In the genomic region with DNA sequence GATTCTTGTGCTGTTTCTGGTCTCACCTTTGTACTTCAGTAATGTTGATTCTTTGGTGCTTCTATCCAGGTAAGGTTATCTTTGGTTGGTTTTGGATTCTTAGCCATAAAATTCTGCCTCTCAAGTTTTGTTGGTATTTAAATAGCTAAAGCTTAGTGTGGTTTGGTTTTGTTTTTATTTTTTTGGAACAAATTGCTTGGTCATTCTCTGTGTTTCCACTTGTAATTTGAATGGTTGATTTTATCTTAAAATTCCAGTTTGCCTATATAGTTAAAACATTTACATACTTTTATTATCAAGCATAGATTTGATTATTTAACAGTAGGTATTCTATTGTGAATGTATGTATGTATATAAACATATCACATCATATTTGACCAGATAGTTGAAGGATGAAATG, we compare ENCODE assay signal across 27 cellular contexts.
"Had no signal": no experiment of that assay in that cellular context is flagged by ENCODE, and none has a peak within 500 bp of the region (broad histone marks: within the 10 kb centered on the region; RNA-seq: fewer than 3 reads in every experiment).

No MANE protein-coding gene starts in this region.

- DNase-seq: heart right ventricle; hippocampal formation; kidney; left colon; left lung; lower lobe of right lung; mammary epithelial cell; mesenchymal stem cell; naive B cell; nucleus accumbens; right lobe of liver; stimulated activated CD4-positive, alpha-beta T cell treated with anti-CD3 and anti-CD28 coated beads, Interleukin-1b, Interleukin-23, amount 100 ng/mL, for 48 hours; stimulated activated CD4-positive, alpha-beta T cell treated with anti-CD3 and anti-CD28 coated beads, Interleukin-2, amount 100 ng/mL, for 48 hours; stimulated activated CD4-positive, alpha-beta T cell treated with anti-CD3 and anti-CD28 coated beads, Interleukin-4, amount 100 ng/mL, for 4 hours; stimulated activated CD8-positive, alpha-beta memory T cell treated with anti-CD3 and anti-CD28 coated beads, Interleukin-4, amount 100 ng/mL, for 48 hours; stimulated activated naive CD4-positive, alpha-beta T cell treated with Interleukin-2 at 50 U/mL for 16 hours; stimulated activated naive CD8-positive, alpha-beta T cell treated with anti-CD3 and anti-CD28 coated beads, Interleukin-15, amount 100 ng/mL, for 72 hours; substantia nigra had no signal

- H3K36me3 Mint-ChIP-seq: naive B cell; stimulated activated memory B cell treated with anti-CD40 and anti-IgM and Interleukin-4, amounts not matched to agents 10 μg/mL and 1 μg/mL and 100 μg/mL, for 72 hours; type B pancreatic cell had no signal

- H3K4me3 ChIP-seq: heart right ventricle, left lung, lower lobe of right lung, right atrium auricular region, right lobe of liver, smooth muscle cell, tibial nerve, vagina had no signal

- H3K9me3 ChIP-seq: heart right ventricle, left lung, lower lobe of right lung, right atrium auricular region, right lobe of liver, tibial nerve, vagina had no signal

- H3K9me3 Mint-ChIP-seq: naive B cell; nephron; neural crest cell; stimulated activated memory B cell treated with anti-CD40 and anti-IgM and Interleukin-4, amounts not matched to agents 10 μg/mL and 1 μg/mL and 100 μg/mL, for 72 hours; stimulated activated naive CD8-positive, alpha-beta T cell treated with anti-CD3 and anti-CD28 coated beads, Interleukin-15, amount 100 ng/mL, for 72 hours; type B pancreatic cell had no signal

- H3K4me3 Mint-ChIP-seq: naive B cell; nephron; neural crest cell; stimulated activated memory B cell treated with anti-CD40 and anti-IgM and Interleukin-4, amounts not matched to agents 10 μg/mL and 1 μg/mL and 100 μg/mL, for 72 hours; stimulated activated naive CD8-positive, alpha-beta T cell treated with anti-CD3 and anti-CD28 coated beads, Interleukin-15, amount 100 ng/mL, for 72 hours; type B pancreatic cell had no signal

- FAIRE-seq: kidney had no signal

- H3K27me3 ChIP-seq: heart right ventricle, left lung, right atrium auricular region, right lobe of liver, tibial nerve, vagina had no signal

- H3K27me3 Mint-ChIP-seq: naive B cell; stimulated activated memory B cell treated with anti-CD40 and anti-IgM and Interleukin-4, amounts not matched to agents 10 μg/mL and 1 μg/mL and 100 μg/mL, for 72 hours; stimulated activated naive CD8-positive, alpha-beta T cell treated with anti-CD3 and anti-CD28 coated beads, Interleukin-15, amount 100 ng/mL, for 72 hours had no signal

- H3K4me2 ChIP-seq: smooth muscle cell had no signal

- H3K27ac ChIP-seq: heart right ventricle, left lung, lower lobe of right lung, right atrium auricular region, right lobe of liver, tibial nerve, vagina had no signal

- H3K27ac Mint-ChIP-seq: nephron; progenitor cell of endocrine pancreas; stimulated activated memory B cell treated with anti-CD40 and anti-IgM and Interleukin-4, amounts not matched to agents 10 μg/mL and 1 μg/mL and 100 μg/mL, for 72 hours; stimulated activated naive CD8-positive, alpha-beta T cell treated with anti-CD3 and anti-CD28 coated beads, Interleukin-15, amount 100 ng/mL, for 72 hours; type B pancreatic cell had no signal

- H3K36me3 ChIP-seq: heart right ventricle, left lung, lower lobe of right lung, right atrium auricular region, right lobe of liver, tibial nerve, vagina had no signal

- ATAC-seq: heart right ventricle; left colon; left lung; right lobe of liver; stimulated activated memory B cell treated with anti-CD40 and anti-IgM and Interleukin-4, amounts not matched to agents 10 μg/mL and 1 μg/mL and 100 μg/mL, for 72 hours; stimulated activated naive CD8-positive, alpha-beta T cell treated with anti-CD3 and anti-CD28 coated beads, Interleukin-15, amount 100 ng/mL, for 72 hours had no signal
